21 cellular contexts compared by ENCODE assay signal in genomic region chr16:11986521-11987057, GRCh38. TPM values are rescaled to one million over a fixed set of nuclear protein-coding genes. Genes with fewer than 3 reads are reported as not detected.
"Had no signal": no experiment of that assay in that cellular context is flagged by ENCODE, and none has a peak within 500 bp of the region (broad histone marks: within the 10 kb centered on the region; RNA-seq: fewer than 3 reads in every experiment).

No MANE protein-coding gene starts in this region.

- H3K27me3 Mint-ChIP-seq: activated naive CD8-positive, alpha-beta T cell treated with anti-CD3 and anti-CD28 coated beads for 36 hours; naive thymus-derived CD8-positive, alpha-beta T cell; stimulated activated naive CD8-positive, alpha-beta T cell treated with anti-CD3 and anti-CD28 coated beads, Interleukin-15, Interleukin-2, amounts not matched to agents 100 ng/mL and 50 ng/mL, for 24 hours; type B pancreatic cell had no signal

- H3K27ac Mint-ChIP-seq: activated naive CD8-positive, alpha-beta T cell treated with anti-CD3 and anti-CD28 coated beads for 36 hours; activated T-helper 1 cell treated with anti-CD3 and anti-CD28 coated beads, Interleukin-12 subunit alpha, Interleukin-12 subunit beta, Interleukin-2, Interleukin-4 antibody, amounts not matched to agents 30 ng/mL and 10 ng/mL and 1 ng/mL, durations not matched to agents 14 hours and 24 hours and 36 hours; endodermal cell; stimulated activated naive CD8-positive, alpha-beta T cell treated with anti-CD3 and anti-CD28 coated beads, Interleukin-15, Interleukin-2, amounts not matched to agents 100 ng/mL and 50 ng/mL, for 24 hours; type B pancreatic cell had no signal

- H3K4me3 Mint-ChIP-seq: activated naive CD8-positive, alpha-beta T cell treated with anti-CD3 and anti-CD28 coated beads for 36 hours; activated T-helper 1 cell treated with anti-CD3 and anti-CD28 coated beads, Interleukin-12 subunit alpha, Interleukin-12 subunit beta, Interleukin-2, Interleukin-4 antibody, amounts not matched to agents 30 ng/mL and 10 ng/mL and 1 ng/mL, durations not matched to agents 14 hours and 24 hours and 36 hours; endodermal cell; naive thymus-derived CD8-positive, alpha-beta T cell; stimulated activated naive CD8-positive, alpha-beta T cell treated with anti-CD3 and anti-CD28 coated beads, Interleukin-15, Interleukin-2, amounts not matched to agents 100 ng/mL and 50 ng/mL, for 24 hours; type B pancreatic cell had no signal

- H3K9me3 Mint-ChIP-seq: activated naive CD8-positive, alpha-beta T cell treated with anti-CD3 and anti-CD28 coated beads for 36 hours; activated T-helper 1 cell treated with anti-CD3 and anti-CD28 coated beads, Interleukin-12 subunit alpha, Interleukin-12 subunit beta, Interleukin-2, Interleukin-4 antibody, amounts not matched to agents 30 ng/mL and 10 ng/mL and 1 ng/mL, durations not matched to agents 14 hours and 24 hours and 36 hours; endodermal cell; naive thymus-derived CD8-positive, alpha-beta T cell; stimulated activated naive CD8-positive, alpha-beta T cell treated with anti-CD3 and anti-CD28 coated beads, Interleukin-15, Interleukin-2, amounts not matched to agents 100 ng/mL and 50 ng/mL, for 24 hours; type B pancreatic cell had no signal

- H3K36me3 ChIP-seq: left ventricle myocardium inferior, neutrophil, right atrium auricular region had no signal

- H3K4me3 ChIP-seq: dorsolateral prefrontal cortex, left ventricle myocardium inferior, mucosa of descending colon, right atrium auricular region had no signal

- H3K4me1 ChIP-seq: right atrium auricular region had no signal

- H3K36me3 Mint-ChIP-seq: activated naive CD8-positive, alpha-beta T cell treated with anti-CD3 and anti-CD28 coated beads for 36 hours; type B pancreatic cell had no signal

- H3K27ac ChIP-seq: left ventricle myocardium inferior, neutrophil, right atrium auricular region had no signal

- H3K9me3 ChIP-seq: left ventricle myocardium inferior, mucosa of descending colon, neutrophil, right atrium auricular region had no signal

- DNase-seq: activated CD4-positive, CD25-positive, alpha-beta regulatory T cell treated with anti-CD3 and anti-CD28 coated beads, Interleukin-2, amount 50 U/mL, for 72 hours; activated naive CD8-positive, alpha-beta T cell treated with anti-CD3 and anti-CD28 coated beads for 36 hours; dorsolateral prefrontal cortex; endodermal cell; hippocampal formation; kidney; left ventricle myocardium inferior; mucosa of descending colon; naive thymus-derived CD8-positive, alpha-beta T cell had no signal

- H3K27me3 ChIP-seq: dorsolateral prefrontal cortex, neutrophil, right atrium auricular region had no signal

RNA-seq across cellular contexts. Expression of gene TNFRSF17, which starts 21.6 kb away (rescaled TPM):
- total RNA-seq: activated CD8-positive, alpha-beta memory T cell treated with anti-CD3 and anti-CD28 coated beads for 36 hours; activated naive CD8-positive, alpha-beta T cell treated with anti-CD3 and anti-CD28 coated beads for 36 hours; activated T-helper 1 cell treated with anti-CD3 and anti-CD28 coated beads, Interleukin-12 subunit alpha, Interleukin-12 subunit beta, Interleukin-2, Interleukin-4 antibody, amounts not matched to agents 30 ng/mL and 10 ng/mL and 1 ng/mL, durations not matched to agents 14 hours and 24 hours and 36 hours; bronchial epithelial cell; chondrocyte; dorsolateral prefrontal cortex; endodermal cell; epithelial cell of proximal tubule; glomerular endothelial cell; left ventricle myocardium inferior; posterior vena cava; right atrium auricular region; temporal lobe had no signal

RNA-seq across cellular contexts. Expression of gene NPIPB2, which starts 44.7 kb away (rescaled TPM):
- total RNA-seq: epithelial cell of proximal tubule had no signal
